28 cellular contexts compared by ENCODE assay signal in genomic region chr12:66399626-66399931, GRCh38.
"Had no signal": no experiment of that assay in that cellular context is flagged by ENCODE, and none has a peak within 500 bp of the region (broad histone marks: within the 10 kb centered on the region; RNA-seq: fewer than 3 reads in every experiment).

No MANE protein-coding gene starts in this region.

- H3K9me3 ChIP-seq: colonic mucosa, gastroesophageal sphincter, uterus had no signal

- ATAC-seq: activated CD4-positive, alpha-beta T cell treated with anti-CD3 and anti-CD28 coated beads for 36 hours; activated naive CD4-positive, alpha-beta T cell treated with anti-CD3 and anti-CD28 coated beads, Interleukin-2, amount 50 U/mL, for 72 hours; activated T-cell treated with anti-CD3 and anti-CD28 coated beads, Interleukin-2, amount 50 U/mL, for 72 hours; gastroesophageal sphincter; left colon; naive thymus-derived CD8-positive, alpha-beta T cell; sciatic nerve; stimulated activated memory B cell treated with anti-CD40 and anti-IgM and Interleukin-4, amounts not matched to agents 10 μg/mL and 1 μg/mL and 100 μg/mL, for 72 hours; stimulated activated naive CD8-positive, alpha-beta T cell treated with anti-CD3 and anti-CD28 coated beads, Interleukin-15, amount 100 ng/mL, for 72 hours had no signal

- H3K4me3 Mint-ChIP-seq: activated CD4-positive, alpha-beta T cell treated with anti-CD3 and anti-CD28 coated beads for 36 hours; activated T-cell treated with anti-CD3 and anti-CD28 coated beads, Interleukin-2, amount 50 U/mL, for 72 hours; naive thymus-derived CD8-positive, alpha-beta T cell; stimulated activated memory B cell treated with anti-CD40 and anti-IgM and Interleukin-4, amounts not matched to agents 10 μg/mL and 1 μg/mL and 100 μg/mL, for 72 hours; stimulated activated naive CD8-positive, alpha-beta T cell treated with anti-CD3 and anti-CD28 coated beads, Interleukin-15, amount 100 ng/mL, for 72 hours; type B pancreatic cell had no signal

- H3K4me2 ChIP-seq: smooth muscle cell had no signal

- H3K9me3 Mint-ChIP-seq: activated naive CD4-positive, alpha-beta T cell treated with anti-CD3 and anti-CD28 coated beads, Interleukin-2, amount 50 U/mL, for 72 hours; activated T-cell treated with anti-CD3 and anti-CD28 coated beads, Interleukin-2, amount 50 U/mL, for 72 hours; naive thymus-derived CD8-positive, alpha-beta T cell; stimulated activated memory B cell treated with anti-CD40 and anti-IgM and Interleukin-4, amounts not matched to agents 10 μg/mL and 1 μg/mL and 100 μg/mL, for 72 hours; stimulated activated naive CD8-positive, alpha-beta T cell treated with anti-CD3 and anti-CD28 coated beads, Interleukin-15, amount 100 ng/mL, for 72 hours; type B pancreatic cell had no signal

- H3K27ac Mint-ChIP-seq: activated CD4-positive, alpha-beta T cell treated with anti-CD3 and anti-CD28 coated beads for 36 hours; activated naive CD4-positive, alpha-beta T cell treated with anti-CD3 and anti-CD28 coated beads, Interleukin-2, amount 50 U/mL, for 72 hours; activated T-cell treated with anti-CD3 and anti-CD28 coated beads, Interleukin-2, amount 50 U/mL, for 72 hours; naive thymus-derived CD8-positive, alpha-beta T cell; stimulated activated memory B cell treated with anti-CD40 and anti-IgM and Interleukin-4, amounts not matched to agents 10 μg/mL and 1 μg/mL and 100 μg/mL, for 72 hours; stimulated activated naive CD8-positive, alpha-beta T cell treated with anti-CD3 and anti-CD28 coated beads, Interleukin-15, amount 100 ng/mL, for 72 hours; type B pancreatic cell had no signal

- H3K27me3 ChIP-seq: colonic mucosa, dorsolateral prefrontal cortex, gastroesophageal sphincter, uterus had no signal

- H3K27ac ChIP-seq: colonic mucosa, dorsolateral prefrontal cortex, uterus had no signal

- DNase-seq: activated CD4-positive, alpha-beta T cell treated with anti-CD3 and anti-CD28 coated beads for 36 hours; activated CD4-positive, CD25-positive, alpha-beta regulatory T cell; activated naive CD4-positive, alpha-beta T cell; activated T-cell treated with anti-CD3 and anti-CD28 coated beads for 4 hours; activated T-cell treated with anti-CD3 and anti-CD28 coated beads, Interleukin-2, amount 50 U/mL, for 72 hours; colonic mucosa; dorsolateral prefrontal cortex; effector memory CD4-positive, alpha-beta T cell; erythroblast; hippocampal formation; left colon; midbrain; naive thymus-derived CD8-positive, alpha-beta T cell; stimulated activated CD4-positive, alpha-beta T cell treated with anti-CD3 and anti-CD28 coated beads, Interleukin-1b, Interleukin-23, amount 100 ng/mL, for 48 hours; stimulated activated CD4-positive, alpha-beta T cell treated with anti-CD3 and anti-CD28 coated beads, Interleukin-4, amount 100 ng/mL, for 4 hours; stimulated activated CD8-positive, alpha-beta memory T cell treated with anti-CD3 and anti-CD28 coated beads, Interleukin-4, amount 100 ng/mL, for 48 hours; stimulated activated naive CD8-positive, alpha-beta T cell treated with anti-CD3 and anti-CD28 coated beads, Interleukin-15, amount 100 ng/mL, for 72 hours; substantia nigra; uterus had no signal

- H3K36me3 Mint-ChIP-seq: activated naive CD4-positive, alpha-beta T cell treated with anti-CD3 and anti-CD28 coated beads, Interleukin-2, amount 50 U/mL, for 72 hours; naive thymus-derived CD8-positive, alpha-beta T cell; stimulated activated memory B cell treated with anti-CD40 and anti-IgM and Interleukin-4, amounts not matched to agents 10 μg/mL and 1 μg/mL and 100 μg/mL, for 72 hours; type B pancreatic cell had no signal

- H3K36me3 ChIP-seq: colonic mucosa, gastroesophageal sphincter, uterus had no signal

- H3K4me3 ChIP-seq: colonic mucosa, dorsolateral prefrontal cortex, gastroesophageal sphincter, lung, smooth muscle cell, uterus had no signal

- H3K4me1 ChIP-seq: colonic mucosa, uterus had no signal

- H3K27me3 Mint-ChIP-seq: activated CD4-positive, alpha-beta T cell treated with anti-CD3 and anti-CD28 coated beads for 36 hours; type B pancreatic cell had no signal

- FAIRE-seq: bronchial epithelial cell, keratinocyte had no signal

- H3K4me1 Mint-ChIP-seq: stimulated activated memory B cell treated with anti-CD40 and anti-IgM and Interleukin-4, amounts not matched to agents 10 μg/mL and 1 μg/mL and 100 μg/mL, for 72 hours had no signal
